In the genomic region with DNA sequence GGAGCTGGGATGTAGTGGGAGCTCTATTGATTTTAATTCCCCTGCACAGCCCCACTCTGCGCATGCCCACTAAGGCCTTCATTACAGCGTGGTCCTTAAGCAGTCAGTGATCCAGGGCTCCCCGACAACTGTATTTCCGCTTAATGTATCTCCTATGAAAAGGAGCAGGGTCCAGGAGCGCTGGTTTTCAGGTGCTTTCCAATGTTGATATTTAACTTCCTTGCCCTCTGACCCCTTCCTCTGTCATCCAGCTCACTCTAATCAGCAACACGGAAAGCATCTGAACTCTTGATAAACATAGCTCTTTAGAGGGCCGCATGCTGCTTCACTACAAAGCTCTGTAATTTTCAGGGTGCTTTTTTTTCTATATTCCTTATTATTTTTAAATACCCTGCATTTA, we compare ENCODE assay signal across 21 cellular contexts.
"Had no signal": no experiment of that assay in that cellular context is flagged by ENCODE, and none has a peak within 500 bp of the region (broad histone marks: within the 10 kb centered on the region; RNA-seq: fewer than 3 reads in every experiment).

No MANE protein-coding gene starts in this region.

- H3K4me1 Mint-ChIP-seq: activated CD4-positive, alpha-beta T cell treated with anti-CD3 and anti-CD28 coated beads, Interleukin-2, amount 10 ng/mL, durations not matched to agents 24 days and 14 days; activated naive CD8-positive, alpha-beta T cell treated with anti-CD3 and anti-CD28 coated beads, Interleukin-2, amount 10 ng/mL, durations not matched to agents 7 days and 5 days; activated T-helper 17 cell treated with anti-CD3 and anti-CD28 coated beads, Interleukin-2, amount 50 U/mL, for 72 hours; central memory CD8-positive, alpha-beta T cell; natural killer cell had no signal

- H3K27me3 Mint-ChIP-seq: activated CD4-positive, alpha-beta T cell treated with anti-CD3 and anti-CD28 coated beads, Interleukin-2, amount 10 ng/mL, durations not matched to agents 24 days and 14 days; activated naive CD8-positive, alpha-beta T cell treated with anti-CD3 and anti-CD28 coated beads, Interleukin-2, amount 10 ng/mL, durations not matched to agents 7 days and 5 days; central memory CD8-positive, alpha-beta T cell had no signal

- H3K9me3 ChIP-seq: body of pancreas, colonic mucosa, right atrium auricular region, transverse colon, vagina had no signal

- H3K27me3 ChIP-seq: body of pancreas, colonic mucosa, foreskin keratinocyte, right atrium auricular region, transverse colon, vagina had no signal

- H3K36me3 ChIP-seq: colonic mucosa, right atrium auricular region, transverse colon, vagina had no signal

- H3K4me1 ChIP-seq: body of pancreas, colonic mucosa, foreskin keratinocyte, right atrium auricular region, transverse colon, vagina had no signal

- H3K4me3 Mint-ChIP-seq: activated CD4-positive, alpha-beta T cell treated with anti-CD3 and anti-CD28 coated beads, Interleukin-2, amount 10 ng/mL, durations not matched to agents 24 days and 14 days; activated CD8-positive, alpha-beta T cell treated with anti-CD3 and anti-CD28 coated beads for 36 hours; activated naive CD8-positive, alpha-beta T cell treated with anti-CD3 and anti-CD28 coated beads, Interleukin-2, amount 10 ng/mL, durations not matched to agents 7 days and 5 days; activated T-helper 17 cell treated with anti-CD3 and anti-CD28 coated beads, Interleukin-2, amount 50 U/mL, for 72 hours; central memory CD8-positive, alpha-beta T cell; endodermal cell; natural killer cell had no signal

- H3K27ac Mint-ChIP-seq: activated CD4-positive, alpha-beta T cell treated with anti-CD3 and anti-CD28 coated beads, Interleukin-2, amount 10 ng/mL, durations not matched to agents 24 days and 14 days; activated CD8-positive, alpha-beta T cell treated with anti-CD3 and anti-CD28 coated beads for 36 hours; activated naive CD8-positive, alpha-beta T cell treated with anti-CD3 and anti-CD28 coated beads, Interleukin-2, amount 10 ng/mL, durations not matched to agents 7 days and 5 days; activated T-helper 17 cell treated with anti-CD3 and anti-CD28 coated beads, Interleukin-2, amount 50 U/mL, for 72 hours; endodermal cell; natural killer cell had no signal

- ATAC-seq: activated CD8-positive, alpha-beta T cell treated with anti-CD3 and anti-CD28 coated beads for 36 hours; activated T-helper 17 cell treated with anti-CD3 and anti-CD28 coated beads, Interleukin-2, amount 50 U/mL, for 72 hours; body of pancreas; foreskin keratinocyte; left colon; natural killer cell; stimulated activated naive CD8-positive, alpha-beta T cell treated with anti-CD3 and anti-CD28 coated beads, Interleukin-15, Interleukin-2, amounts not matched to agents 100 U/mL and 50 U/mL, for 24 hours had no signal

- H3K27ac ChIP-seq: body of pancreas, colonic mucosa, epithelial cell of prostate, foreskin keratinocyte, right atrium auricular region, transverse colon, vagina had no signal

- H3K9me3 Mint-ChIP-seq: activated CD4-positive, alpha-beta T cell treated with anti-CD3 and anti-CD28 coated beads, Interleukin-2, amount 10 ng/mL, durations not matched to agents 24 days and 14 days; activated CD8-positive, alpha-beta T cell treated with anti-CD3 and anti-CD28 coated beads for 36 hours; activated naive CD8-positive, alpha-beta T cell treated with anti-CD3 and anti-CD28 coated beads, Interleukin-2, amount 10 ng/mL, durations not matched to agents 7 days and 5 days; activated T-helper 17 cell treated with anti-CD3 and anti-CD28 coated beads, Interleukin-2, amount 50 U/mL, for 72 hours; endodermal cell; natural killer cell had no signal

- H3K4me3 ChIP-seq: body of pancreas, colonic mucosa, lung, right atrium auricular region, transverse colon, vagina had no signal

- DNase-seq: activated CD4-positive, alpha-beta T cell treated with anti-CD3 and anti-CD28 coated beads, Interleukin-2, amount 10 ng/mL, durations not matched to agents 24 days and 14 days; activated CD8-positive, alpha-beta T cell treated with anti-CD3 and anti-CD28 coated beads for 36 hours; activated naive CD4-positive, alpha-beta T cell; activated naive CD8-positive, alpha-beta T cell treated with anti-CD3 and anti-CD28 coated beads, Interleukin-2, amount 10 ng/mL, durations not matched to agents 7 days and 5 days; activated T-cell treated with anti-CD3 and anti-CD28 coated beads, Interleukin-2, amount 50 U/mL, for 1 hour; body of pancreas; colonic mucosa; endodermal cell; foreskin keratinocyte; islet precursor cell; left colon; natural killer cell; stimulated activated naive CD8-positive, alpha-beta T cell treated with anti-CD3 and anti-CD28 coated beads, Interleukin-15, Interleukin-2, amounts not matched to agents 100 U/mL and 50 U/mL, for 24 hours; substantia nigra; transverse colon had no signal

- H3K36me3 Mint-ChIP-seq: activated naive CD8-positive, alpha-beta T cell treated with anti-CD3 and anti-CD28 coated beads, Interleukin-2, amount 10 ng/mL, durations not matched to agents 7 days and 5 days; natural killer cell had no signal
